19 cellular contexts compared by ENCODE assay signal in the genomic region with DNA sequence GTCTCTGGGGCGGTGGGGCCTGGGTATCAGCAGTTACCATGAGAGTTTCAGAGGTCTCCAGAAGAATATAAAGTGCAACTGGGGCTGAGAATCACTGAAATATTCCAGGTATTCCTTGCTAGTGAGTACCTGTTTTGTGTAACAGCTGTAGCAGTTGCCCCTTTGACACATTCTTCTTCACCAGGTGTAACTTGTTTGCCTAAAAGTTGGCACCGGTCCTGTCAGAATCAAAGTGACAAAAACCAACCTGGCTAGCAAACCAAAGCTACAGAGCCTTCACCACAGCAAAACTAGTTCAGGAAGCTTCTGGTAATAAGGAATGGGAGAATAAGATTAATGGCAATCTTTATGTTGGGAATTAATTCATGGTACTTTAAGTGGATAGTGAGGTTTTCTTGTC.
DNase-seq lines count a peak whose midpoint lies in the region; ATAC-seq, FAIRE-seq and TF ChIP-seq lines count a peak whose summit lies in the region.
"Had no signal": no experiment of that assay in that cellular context is flagged by ENCODE, and none has a peak within 500 bp of the region (broad histone marks: within the 10 kb centered on the region; RNA-seq: fewer than 3 reads in every experiment).

No MANE protein-coding gene starts in this region.

- H3K4me1 ChIP-seq in pancreas, result peaks cover 0 to 4% (median 4%) of the 10 kb centered on the region in 3 donors
- H3K4me1 ChIP-seq in MM.1S (ENCODE audit: low read length), result peaks cover 30% of the 10 kb centered on the region
- peaks cover 0 to 14% (median 0%) of the 10 kb centered on the region in 3 donors for H3K4me1 ChIP-seq in esophagus squamous epithelium

- ATAC-seq in pancreas, result peak; percentile 31 to 79 (median 62)

- TF ChIP-seq CTCF in pancreas (IDR thresholded peaks at IDR 0.05) (no peak), MM.1S (IDR thresholded peaks at IDR 0.05; ENCODE audit: low read length) (no peak), esophagus squamous epithelium (IDR thresholded peaks at IDR 0.05) (no peak)

- WGBS in pancreas, 2 donors, result 48 to 50% methylated on average over 2 of the region's 2 CpGs
- 69 to 70% methylated on average over 2 of the region's 2 CpGs for WGBS in esophagus squamous epithelium, 2 donors

- DNase-seq in NCI-H2196 (lab: John Stamatoyannopoulos, UW; ENCODE audit: unreplicated experiment) (peak; percentile 24), NCI-H2196 treated with DMSO at 0.1 percent for 48 hours (lab: John Stamatoyannopoulos, UW; ENCODE audit: unreplicated experiment) (no peak), NCI-H1105 (lab: John Stamatoyannopoulos, UW) (peak; percentile 51), NCI-H774 (lab: John Stamatoyannopoulos, UW) (peak; percentile 60), pancreas (peak in 2 of 6 donors; percentile 23 to 43), MM.1S (no peak), esophagus squamous epithelium (lab: John Stamatoyannopoulos, UW) (no peak)
- DNase-seq: CD4-positive, alpha-beta T cell; EL; H7; MV-4-11; NCI-H1417 treated with DMSO at 0.1 percent for 48 hours; NCI-H1930; NCI-H226; NCI-H524 treated with DMSO at 0.1 percent for 48 hours; NK-92 treated with Interleukin-12 subunit alpha and Interleukin-12 subunit beta, amount 100 ng/mL, for 24 hours; SIG-M5; SK-N-SH; T-helper 2 cell had no signal

- H3K36me3 ChIP-seq in pancreas, result no peaks in the 10 kb centered on the region
- no peaks in the 10 kb centered on the region for H3K36me3 ChIP-seq in MM.1S (replicated peaks; ENCODE audit: insufficient read depth, low read length)
- no peaks in the 10 kb centered on the region for H3K36me3 ChIP-seq in esophagus squamous epithelium

- H3K4me2 ChIP-seq in MM.1S (ENCODE audit: low read depth, low read length), result no peak overlapping the region
- H3K4me2 ChIP-seq: SK-N-SH had no signal

- peaks cover 22% of the 10 kb centered on the region for H3F3A ChIP-seq in MM.1S (ENCODE audit: insufficient read depth, low read length)

- no peak overlapping the region for H3K9ac ChIP-seq in MM.1S (ENCODE audit: low read length)
- H3K9ac ChIP-seq: SK-N-SH had no signal

- H3K4me3 ChIP-seq in pancreas (no peak overlapping the region), MM.1S (ENCODE audit: low read length) (no peak overlapping the region), esophagus squamous epithelium (no peak overlapping the region)

- H2AFZ ChIP-seq in MM.1S (ENCODE audit: low read length), result no peak overlapping the region

- H3K27ac ChIP-seq in pancreas, result no peak overlapping the region
- H3K27ac ChIP-seq in MM.1S (ENCODE audit: low read length), result no peak overlapping the region
- H3K27ac ChIP-seq in esophagus squamous epithelium, result no peak overlapping the region

- H3K9me3 ChIP-seq in pancreas (no peaks in the 10 kb centered on the region), MM.1S (replicated peaks; ENCODE audit: insufficient read depth, low read length) (no peaks in the 10 kb centered on the region), esophagus squamous epithelium (no peaks in the 10 kb centered on the region)
- H3K9me3 ChIP-seq: SK-N-SH had no signal

- no peak for TF ChIP-seq POLR2A in esophagus squamous epithelium (IDR thresholded peaks at IDR 0.05)

- H3K79me2 ChIP-seq in MM.1S (ENCODE audit: low read length), result no peaks in the 10 kb centered on the region

- intact Hi-C loops in pancreas (cut with DNase I), result no loop called here
- intact Hi-C loops in esophagus squamous epithelium (cut with DNase I), result no loop called here

- H3K27me3 ChIP-seq in pancreas (no peaks in the 10 kb centered on the region), MM.1S (replicated peaks; ENCODE audit: insufficient read depth, low read length) (no peaks in the 10 kb centered on the region), esophagus squamous epithelium (no peaks in the 10 kb centered on the region)

- H4K20me1 ChIP-seq in MM.1S (ENCODE audit: insufficient read depth, low read length), result no peaks in the 10 kb centered on the region

- no peak for FAIRE-seq in pancreas (lab: Jason Lieb, UNC)

- H3K9me2 ChIP-seq in MM.1S (replicated peaks; ENCODE audit: insufficient read depth, low read length), result no peaks in the 10 kb centered on the region
- H3K9me2 ChIP-seq: SK-N-SH had no signal

Comparison
In these comparisons a context has a peak if more than half of its experiments do, and no peak if none do; other contexts are left out.
1. DNase-seq: peak in NCI-H2196 (single experiment), NCI-H1105 (single experiment) and NCI-H774 (single experiment); none in NCI-H2196 treated with DMSO at 0.1 percent for 48 hours (single experiment), MM.1S (single experiment) and esophagus squamous epithelium (single experiment).